Comparison of ENCODE assay signal across 8 cellular contexts in genomic region chr5:119453045-119453383, GRCh38. TPM values are rescaled to one million over a fixed set of nuclear protein-coding genes. Genes with fewer than 3 reads are reported as not detected.
DNase-seq lines count a peak whose midpoint lies in the region; ATAC-seq and TF ChIP-seq lines count a peak whose summit lies in the region.

No MANE protein-coding gene starts in this region.

- H3K27ac ChIP-seq in CD4-positive, alpha-beta memory T cell (ENCODE audit: low read depth, low read length): peak overlapping the region; percentile 72
- peak overlapping the region; percentile 92 to 95 for H3K27ac ChIP-seq in right atrium auricular region

- intact Hi-C loops in CD4-positive, alpha-beta memory T cell (cut with micrococcal nuclease): loop anchor here (2.0 kb wide), 1 partner anchor 184 kb away; no protein-coding TSS in a partner anchor

- H3K4me1 Mint-ChIP-seq in CD4-positive, alpha-beta memory T cell: peaks cover 11 to 25% (median 17%) of the 10 kb centered on the region in 4 donors
- peaks cover 18% of the 10 kb centered on the region for H3K4me1 Mint-ChIP-seq in activated naive CD8-positive, alpha-beta T cell treated with anti-CD3 and anti-CD28 coated beads for 36 hours

- peaks cover 14 to 19% of the 10 kb centered on the region in 2 donors for H3K36me3 Mint-ChIP-seq in CD4-positive, alpha-beta memory T cell
- H3K36me3 Mint-ChIP-seq in activated naive CD8-positive, alpha-beta T cell treated with anti-CD3 and anti-CD28 coated beads for 36 hours: peaks cover 11% of the 10 kb centered on the region

- ATAC-seq in GM19455 (IDR thresholded peaks at IDR 0.05; ENCODE audit: unreplicated experiment): peak; percentile 12

- CTCF ChIA-PET in CD4-positive, alpha-beta memory T cell (lab: Charles Lee; ENCODE audit: partially characterized antibody): interaction anchor here (1.5 to 2.4 kb wide), 3 partner anchors 9 to 464 kb away, joined by 4 to 18 read pairs (median 5); partner anchors contain the start of genes DMXL1 and DTWD2

- H3K4me1 ChIP-seq in CD4-positive, alpha-beta memory T cell (ENCODE audit: insufficient read depth, low read length): peaks cover 17% of the 10 kb centered on the region
- H3K4me1 ChIP-seq in right atrium auricular region: peaks cover 0 to 19% of the 10 kb centered on the region in 2 donors

- H3K4me3 Mint-ChIP-seq in CD4-positive, alpha-beta memory T cell: peak overlapping the region; percentile 92 to 98 (median 95)
- peak overlapping the region; percentile 98 for H3K4me3 Mint-ChIP-seq in activated naive CD8-positive, alpha-beta T cell treated with anti-CD3 and anti-CD28 coated beads for 36 hours

- no peak for TF ChIP-seq CTCF in right atrium auricular region (IDR thresholded peaks at IDR 0.05)

- H3K36me3 ChIP-seq in CD4-positive, alpha-beta memory T cell (ENCODE audit: insufficient read depth, low read length): no peaks in the 10 kb centered on the region
- no peaks in the 10 kb centered on the region for H3K36me3 ChIP-seq in right atrium auricular region

- H3K27ac Mint-ChIP-seq in CD4-positive, alpha-beta memory T cell: peak overlapping the region; percentile 83 to 95 (median 92)
- peak overlapping the region; percentile 88 for H3K27ac Mint-ChIP-seq in activated naive CD8-positive, alpha-beta T cell treated with anti-CD3 and anti-CD28 coated beads for 36 hours

- no peak for DNase-seq in CD4-positive, alpha-beta memory T cell
- peak; percentile 37 for DNase-seq in HuH-7 (ENCODE audit: low spot score)
- DNase-seq in activated naive CD8-positive, alpha-beta T cell treated with anti-CD3 and anti-CD28 coated beads for 36 hours: no peak
- DNase-seq in right atrium auricular region (ENCODE audit: low spot score): peak; percentile 66
- DNase-seq in renal cortical epithelial cell (ENCODE audit: low read depth): peak; percentile 12
- DNase-seq in NCI-H2107 (lab: John Stamatoyannopoulos, UW): no peak
- DNase-seq in HPDE6-E6E7 (ENCODE audit: extremely low spot score): no peak

- H3K9me3 ChIP-seq in CD4-positive, alpha-beta memory T cell (ENCODE audit: control insufficient read depth in 1 of 2, low read length in 2 of 2): no peaks in the 10 kb centered on the region
- peaks cover 0 to 7% of the 10 kb centered on the region in 2 donors for H3K9me3 ChIP-seq in right atrium auricular region

- peak overlapping the region; percentile 74 to 84 for H3K4me3 ChIP-seq in CD4-positive, alpha-beta memory T cell (ENCODE audit: low read length in 2 of 2)
- H3K4me3 ChIP-seq in right atrium auricular region: peak overlapping the region; percentile 82 to 96

- no peaks in the 10 kb centered on the region for H3K27me3 ChIP-seq in CD4-positive, alpha-beta memory T cell (ENCODE audit: insufficient read depth, low read length)
- H3K27me3 ChIP-seq in right atrium auricular region: no peaks in the 10 kb centered on the region

- H3K27me3 Mint-ChIP-seq in CD4-positive, alpha-beta memory T cell: peaks cover 0 to 2% of the 10 kb centered on the region in 2 donors
- H3K27me3 Mint-ChIP-seq in activated naive CD8-positive, alpha-beta T cell treated with anti-CD3 and anti-CD28 coated beads for 36 hours: no peaks in the 10 kb centered on the region

- POLR2A ChIA-PET in CD4-positive, alpha-beta memory T cell (lab: Charles Lee; ENCODE audit: partially characterized antibody): interaction anchor here (1.3 to 2.5 kb wide), 3 partner anchors 114 to 382 kb away, joined by 3 to 8 read pairs (median 5); partner anchors contain the start of gene DMXL1

- H3K9me3 Mint-ChIP-seq in CD4-positive, alpha-beta memory T cell: peaks cover 0 to 4% (median 0%) of the 10 kb centered on the region in 8 donors
- H3K9me3 Mint-ChIP-seq in activated naive CD8-positive, alpha-beta T cell treated with anti-CD3 and anti-CD28 coated beads for 36 hours: peaks cover 7% of the 10 kb centered on the region

RNA-seq across cellular contexts. Expression of gene HSD17B4, which starts 0.7 kb away (rescaled TPM):
- total RNA-seq in CD4-positive, alpha-beta memory T cell: 10 to 100 TPM; 60.2 to 79.1 TPM
- polyA plus RNA-seq in CD4-positive, alpha-beta memory T cell: 10 to 100 TPM; 52.8 to 73.4 TPM
- total RNA-seq in activated naive CD8-positive, alpha-beta T cell treated with anti-CD3 and anti-CD28 coated beads for 36 hours: 10 to 100 TPM; 68.3 to 74.2 TPM
- total RNA-seq in right atrium auricular region (100 to 1,000 TPM; 122 to 170 TPM), renal cortical epithelial cell (225 and 259 TPM in 2 replicates)

Comparison
In these comparisons a context has a peak if more than half of its experiments do, and no peak if none do; other contexts are left out.
1. DNase-seq: peak in HuH-7 (single experiment), right atrium auricular region (single experiment) and renal cortical epithelial cell (single experiment); none in CD4-positive, alpha-beta memory T cell (0 of 5), activated naive CD8-positive, alpha-beta T cell treated with anti-CD3 and anti-CD28 coated beads for 36 hours (single experiment), NCI-H2107 (single experiment) and HPDE6-E6E7 (single experiment).